Comparison of ENCODE assay signal across 8 cellular contexts in genomic region chr7:43905209-43905946, GRCh38. TPM values are rescaled to one million over a fixed set of nuclear protein-coding genes. Genes with fewer than 3 reads are reported as not detected.
DNase-seq lines count a peak whose midpoint lies in the region; ATAC-seq and TF ChIP-seq lines count a peak whose summit lies in the region.

No MANE protein-coding gene starts in this region.

- POLR2A ChIA-PET in activated CD8-positive, alpha-beta T cell treated with anti-CD3 and anti-CD28 coated beads, Interleukin-2, amount 10 ng/mL, durations not matched to agents 7 days and 5 days (lab: Charles Lee): interaction anchor here (0.6 to 2.9 kb wide), 4 partner anchors 22 to 1502 kb away, joined by 3 to 9 read pairs (median 4); partner anchors contain the start of gene MRPS24

- H3K27ac Mint-ChIP-seq in activated CD8-positive, alpha-beta T cell treated with anti-CD3 and anti-CD28 coated beads, Interleukin-2, amount 10 ng/mL, durations not matched to agents 7 days and 5 days: peak overlapping the region; percentile 94

- H3K36me3 Mint-ChIP-seq in activated T-cell treated with anti-CD3 and anti-CD28 coated beads, Interleukin-2, amount 50 U/mL, for 4 hours (ENCODE audit: insufficient read depth): peaks cover 3% of the 10 kb centered on the region
- peaks cover 1% of the 10 kb centered on the region for H3K36me3 Mint-ChIP-seq in activated CD8-positive, alpha-beta T cell treated with anti-CD3 and anti-CD28 coated beads, Interleukin-2, amount 10 ng/mL, durations not matched to agents 7 days and 5 days (ENCODE audit: low read depth)

- H3K36me3 ChIP-seq in cardiac muscle cell (no peaks in the 10 kb centered on the region), rectal smooth muscle tissue (ENCODE audit: control insufficient read depth, insufficient read depth, low read length) (no peaks in the 10 kb centered on the region)

- no peaks in the 10 kb centered on the region for H3K27me3 Mint-ChIP-seq in activated T-cell treated with anti-CD3 and anti-CD28 coated beads, Interleukin-2, amount 50 U/mL, for 4 hours (ENCODE audit: low read depth)
- no peaks in the 10 kb centered on the region for H3K27me3 Mint-ChIP-seq in activated CD8-positive, alpha-beta T cell treated with anti-CD3 and anti-CD28 coated beads, Interleukin-2, amount 10 ng/mL, durations not matched to agents 7 days and 5 days (ENCODE audit: low read depth)

- no peaks in the 10 kb centered on the region for H3K9me3 Mint-ChIP-seq in activated T-cell treated with anti-CD3 and anti-CD28 coated beads, Interleukin-2, amount 50 U/mL, for 4 hours
- no peaks in the 10 kb centered on the region for H3K9me3 Mint-ChIP-seq in activated CD8-positive, alpha-beta T cell treated with anti-CD3 and anti-CD28 coated beads, Interleukin-2, amount 10 ng/mL, durations not matched to agents 7 days and 5 days (ENCODE audit: insufficient read depth)

- no peak for TF ChIP-seq CTCF in cardiac muscle cell (IDR thresholded peaks at IDR 0.05; ENCODE audit: low read depth, low read length)

- peaks cover 7% of the 10 kb centered on the region for H3K4me1 ChIP-seq in cardiac muscle cell (ENCODE audit: low read depth)
- H3K4me1 ChIP-seq in rectal smooth muscle tissue (ENCODE audit: control insufficient read depth, insufficient read depth, low read length): peaks cover 9% of the 10 kb centered on the region

- no peak for ATAC-seq in activated T-cell treated with anti-CD3 and anti-CD28 coated beads, Interleukin-2, amount 50 U/mL, for 4 hours
- ATAC-seq in activated CD8-positive, alpha-beta T cell treated with anti-CD3 and anti-CD28 coated beads, Interleukin-2, amount 10 ng/mL, durations not matched to agents 7 days and 5 days: no peak
- ATAC-seq in HG02852 (IDR thresholded peaks at IDR 0.05; ENCODE audit: unreplicated experiment): no peak

- H3K27ac ChIP-seq in cardiac muscle cell (peak overlapping the region; percentile 79), rectal smooth muscle tissue (ENCODE audit: low read depth, low read length) (peak overlapping the region; percentile 75)

- CTCF ChIA-PET in activated CD8-positive, alpha-beta T cell treated with anti-CD3 and anti-CD28 coated beads, Interleukin-2, amount 10 ng/mL, durations not matched to agents 7 days and 5 days (lab: Charles Lee): no interaction called here

- H3K4me1 Mint-ChIP-seq in activated T-cell treated with anti-CD3 and anti-CD28 coated beads, Interleukin-2, amount 50 U/mL, for 4 hours (ENCODE audit: low read depth): peaks cover 34% of the 10 kb centered on the region
- peaks cover 24% of the 10 kb centered on the region for H3K4me1 Mint-ChIP-seq in activated CD8-positive, alpha-beta T cell treated with anti-CD3 and anti-CD28 coated beads, Interleukin-2, amount 10 ng/mL, durations not matched to agents 7 days and 5 days (ENCODE audit: low read depth)

- H3K4me3 ChIP-seq in cardiac muscle cell: peak overlapping the region; percentile 54
- H3K4me3 ChIP-seq in rectal smooth muscle tissue (ENCODE audit: low read length): peak overlapping the region; percentile 81

- no peaks in the 10 kb centered on the region for H3K9me3 ChIP-seq in cardiac muscle cell (ENCODE audit: low read depth)

- H3K9ac ChIP-seq in rectal smooth muscle tissue (ENCODE audit: low read length): peak overlapping the region; percentile 90

- no peak for DNase-seq in activated T-cell treated with anti-CD3 and anti-CD28 coated beads, Interleukin-2, amount 50 U/mL, for 4 hours
- DNase-seq in activated T-cell treated with anti-CD3 and anti-CD28 coated beads, Interleukin-2, amount 50 U/mL, for 1 hour: no peak
- no peak for DNase-seq in activated CD8-positive, alpha-beta T cell treated with anti-CD3 and anti-CD28 coated beads, Interleukin-2, amount 10 ng/mL, durations not matched to agents 7 days and 5 days
- DNase-seq in cardiac muscle cell (ENCODE audit: low read depth in 1 of 2, low spot score in 1 of 2) (no peak), NCI-H1092 treated with DMSO at 0.1 percent for 48 hours (lab: John Stamatoyannopoulos, UW) (no peak), retina (no peak)

- peak overlapping the region; percentile 92 for H3K4me3 Mint-ChIP-seq in activated T-cell treated with anti-CD3 and anti-CD28 coated beads, Interleukin-2, amount 50 U/mL, for 4 hours
- peak overlapping the region; percentile 89 for H3K4me3 Mint-ChIP-seq in activated CD8-positive, alpha-beta T cell treated with anti-CD3 and anti-CD28 coated beads, Interleukin-2, amount 10 ng/mL, durations not matched to agents 7 days and 5 days

- H3K27me3 ChIP-seq in cardiac muscle cell: no peaks in the 10 kb centered on the region
- no peaks in the 10 kb centered on the region for H3K27me3 ChIP-seq in rectal smooth muscle tissue (ENCODE audit: control insufficient read depth, insufficient read depth, low read length)

RNA-seq across cellular contexts. Expression of gene URGCP, which starts 1.0 kb away (rescaled TPM):
- 10 to 100 TPM; 31.7 to 32.6 (median 32.5) TPM for total RNA-seq in activated T-cell treated with anti-CD3 and anti-CD28 coated beads, Interleukin-2, amount 50 U/mL, for 4 hours
- total RNA-seq in activated CD8-positive, alpha-beta T cell treated with anti-CD3 and anti-CD28 coated beads, Interleukin-2, amount 10 ng/mL, durations not matched to agents 7 days and 5 days: 10 to 100 TPM; 24.1 to 24.7 TPM
- total RNA-seq in cardiac muscle cell: 30.9 and 40.2 TPM in 2 replicates
- polyA plus RNA-seq in cardiac muscle cell: 28.3 and 42.7 TPM in 2 replicates

RNA-seq across cellular contexts. Expression of gene UBE2D4, which starts 20.9 kb away (rescaled TPM):
- total RNA-seq in activated T-cell treated with anti-CD3 and anti-CD28 coated beads, Interleukin-2, amount 50 U/mL, for 4 hours: 10 to 100 TPM; 20.9 to 25.8 (median 22.7) TPM
- 1 to 10 TPM; 6.3 to 6.8 TPM for total RNA-seq in activated CD8-positive, alpha-beta T cell treated with anti-CD3 and anti-CD28 coated beads, Interleukin-2, amount 10 ng/mL, durations not matched to agents 7 days and 5 days
- 12.7 and 27.3 TPM in 2 replicates for total RNA-seq in cardiac muscle cell
- 16.6 and 22.5 TPM in 2 replicates for polyA plus RNA-seq in cardiac muscle cell

RNA-seq across cellular contexts. Expression of gene MRPS24, which starts 36.1 kb away (rescaled TPM):
- total RNA-seq in activated T-cell treated with anti-CD3 and anti-CD28 coated beads, Interleukin-2, amount 50 U/mL, for 4 hours: 100 to 1,000 TPM; 158 to 193 (median 184) TPM
- 10 to 100 TPM; 88.5 to 91.3 TPM for total RNA-seq in activated CD8-positive, alpha-beta T cell treated with anti-CD3 and anti-CD28 coated beads, Interleukin-2, amount 10 ng/mL, durations not matched to agents 7 days and 5 days
- 160 and 172 TPM in 2 replicates for total RNA-seq in cardiac muscle cell
- 183 and 198 TPM in 2 replicates for polyA plus RNA-seq in cardiac muscle cell
